Comparison of ENCODE assay signal across 8 cellular contexts in genomic region chr18:11897781-11898180, GRCh38.
"Had no signal": no experiment of that assay in that cellular context is flagged by ENCODE, and none has a peak within 500 bp of the region (broad histone marks: within the 10 kb centered on the region; RNA-seq: fewer than 3 reads in every experiment).

No MANE protein-coding gene starts in this region.

- H3K27ac Mint-ChIP-seq: IgD-negative memory B cell had no signal

- H3K27me3 Mint-ChIP-seq: IgD-negative memory B cell had no signal

- FAIRE-seq: HTR-8/SVneo had no signal

- DNase-seq: IMR-90, KBM-7, KG1 had no signal

- H3K4me2 ChIP-seq: KMS-11 had no signal

- ATAC-seq: HepG2 had no signal

- H3K27ac ChIP-seq: HL-60, KMS-11 had no signal

- H3K9ac ChIP-seq: KMS-11 had no signal

- H3K9me3 Mint-ChIP-seq: IgD-negative memory B cell had no signal
